ENCODE assay signal across 31 cellular contexts in the genomic region with DNA sequence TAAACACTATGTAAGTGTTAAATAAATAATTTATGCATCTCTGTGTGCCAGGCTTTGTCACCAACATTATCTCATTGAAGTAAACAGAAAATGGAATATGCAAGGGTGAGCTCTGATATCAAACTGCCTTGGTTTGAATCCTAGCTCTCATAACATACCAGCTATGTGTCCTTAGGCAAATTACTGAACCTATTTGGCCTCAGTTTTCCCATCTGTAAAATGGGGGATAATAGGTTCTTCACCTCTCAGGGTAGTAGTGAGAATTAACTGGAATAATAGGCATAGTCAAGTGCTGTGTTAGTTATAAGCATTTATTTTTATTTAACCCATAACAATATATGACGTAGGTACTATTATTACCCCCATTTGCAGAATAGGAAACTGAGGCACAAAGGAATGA.
DNase-seq lines count a peak whose midpoint lies in the region; ATAC-seq, FAIRE-seq and TF ChIP-seq lines count a peak whose summit lies in the region.
"Had no signal": no experiment of that assay in that cellular context is flagged by ENCODE, and none has a peak within 500 bp of the region (broad histone marks: within the 10 kb centered on the region; RNA-seq: fewer than 3 reads in every experiment).

No MANE protein-coding gene starts in this region.

- H3K9ac ChIP-seq in HepG2 (ENCODE audit: insufficient read depth, low read depth, low read length) (no peak overlapping the region), K562 (ENCODE audit: insufficient read depth in 1 of 2, low read depth in 2 of 2, low read length in 2 of 2) (no peak overlapping the region)
- H3K9ac ChIP-seq: BLaER1; BLaER1 treated with 17β-estradiol and CSF1 and Interleukin-3, amounts not matched to agents 10 nM and 100 nM had no signal

- 37% methylated on average over 1 of the region's 1 CpG for WGBS in HepG2 (ENCODE audit: low lambda C conversion rate)
- WGBS in right lobe of liver (ENCODE audit: insufficient coverage, low coverage, low lambda C conversion rate, missing lambda C conversion rate), result 64% methylated on average over 1 of the region's 1 CpG
- WGBS in K562 (ENCODE audit: insufficient coverage, low coverage, missing lambda C conversion rate), result 0% methylated on average over 1 of the region's 1 CpG

- TF ChIP-seq EP300 in HepG2 (IDR thresholded peaks at IDR 0.05; ENCODE audit: low read depth in 2 of 2, low read length in 2 of 2) (no peak), HepG2 (CRISPR knock-in tag; IDR thresholded peaks at IDR 0.05; ENCODE audit: borderline replicate concordance) (no peak), K562 (IDR thresholded peaks at IDR 0.05; ENCODE audit: low read length) (no peak)

- no peak for DNase-seq in HepG2 (ENCODE audit: low spot score)
- no peak for DNase-seq in right lobe of liver
- DNase-seq in K562 (ENCODE audit: extremely low read depth in 1 of 4, low spot score in 3 of 4), result no peak
- DNase-seq: 8988T; ACHN; AML-193; BE2C; C1 segment of cervical spinal cord; Caco-2; Calu3; CD4-positive, alpha-beta memory T cell; CD4-positive, alpha-beta T cell; CD4-positive, CD25-positive, alpha-beta regulatory T cell; CD8-positive, alpha-beta memory T cell; CD8-positive, alpha-beta T cell; COR-L47; DMS 273 treated with DMSO at 0.1 percent for 48 hours; DMS153; DMS53; DMS79; DMS79 treated with DMSO at 0.1 percent for 48 hours; DND-41; EL had no signal

- TF ChIP-seq CTCF in HepG2 (CRISPR knock-in tag; IDR thresholded peaks at IDR 0.05) (no peak), right lobe of liver (IDR thresholded peaks at IDR 0.05) (no peak), K562 (IDR thresholded peaks at IDR 0.05 in 2 of 3, conservative IDR thresholded peaks at IDR 0.05 in 1 of 3; ENCODE audit: insufficient read depth in 2 of 3, low read depth in 1 of 3, low read length in 3 of 3) (no peak)

- no peaks in the 10 kb centered on the region for H3K36me3 ChIP-seq in HepG2 (replicated peaks in 1 of 2; ENCODE audit: control insufficient read depth in 1 of 2, insufficient read depth in 2 of 2, low read length in 2 of 2)
- no peaks in the 10 kb centered on the region for H3K36me3 ChIP-seq in right lobe of liver
- no peaks in the 10 kb centered on the region for H3K36me3 ChIP-seq in K562 (ENCODE audit: control insufficient read depth, insufficient read depth, low read length)
- H3K36me3 ChIP-seq: BE2C; BLaER1; BLaER1 treated with 17β-estradiol and CSF1 and Interleukin-3, amounts not matched to agents 10 nM and 100 nM had no signal

- TF ChIP-seq POLR2A in HepG2 (IDR thresholded peaks at IDR 0.05; ENCODE audit: insufficient read depth in 1 of 2, low read depth in 2 of 2, low read length in 2 of 2) (no peak), right lobe of liver (IDR thresholded peaks at IDR 0.05) (no peak), K562 (conservative IDR thresholded peaks at IDR 0.05) (no peak)

- intact Hi-C loops in HepG2 (cut with micrococcal nuclease; ENCODE audit: unreplicated experiment) (no loop called here), right lobe of liver (cut with DNase I) (no loop called here), K562 (cut with micrococcal nuclease) (no loop called here)

- H2AFZ ChIP-seq in HepG2 (ENCODE audit: low read length) (no peak overlapping the region), K562 (ENCODE audit: low read depth, low read length) (no peak overlapping the region)

- no peaks in the 10 kb centered on the region for H4K20me1 ChIP-seq in HepG2 (ENCODE audit: insufficient read depth, low read length)
- no peaks in the 10 kb centered on the region for H4K20me1 ChIP-seq in K562 (replicated peaks; ENCODE audit: control insufficient read depth, insufficient read depth, low read length)
- H4K20me1 ChIP-seq: BLaER1; BLaER1 treated with 17β-estradiol and CSF1 and Interleukin-3, amounts not matched to agents 10 nM and 100 nM had no signal

- H3K4me1 ChIP-seq in HepG2 (ENCODE audit: insufficient read depth, low read length) (no peaks in the 10 kb centered on the region), right lobe of liver (no peaks in the 10 kb centered on the region), K562 (replicated peaks in 1 of 2; ENCODE audit: control insufficient read depth in 2 of 2, insufficient read depth in 2 of 2, low read length in 2 of 2) (no peaks in the 10 kb centered on the region)
- H3K4me1 ChIP-seq: A549, BE2C, Caco-2 had no signal

- H3K79me2 ChIP-seq in HepG2 (ENCODE audit: insufficient read depth, low read length) (no peaks in the 10 kb centered on the region), K562 (ENCODE audit: control insufficient read depth, insufficient read depth, low read length) (no peaks in the 10 kb centered on the region)

- POLR2A ChIA-PET in HepG2 (lab: Yijun Ruan, JAX), result no interaction called here
- POLR2A ChIA-PET in K562 (lab: Yijun Ruan, JAX), result interaction anchor here (0.6 kb wide), 2 partner anchors 10 to 82 kb away, joined by 3 to 4 read pairs; no protein-coding TSS in a partner anchor

- H3K27me3 ChIP-seq in HepG2 (ENCODE audit: control insufficient read depth in 1 of 2, insufficient read depth in 2 of 2, low read length in 2 of 2) (no peaks in the 10 kb centered on the region), right lobe of liver (no peaks in the 10 kb centered on the region), K562 (ENCODE audit: control insufficient read depth in 2 of 2, insufficient read depth in 2 of 2, low read length in 2 of 2) (no peaks in the 10 kb centered on the region; a peak in 1 of 5 replicates)
- H3K27me3 ChIP-seq: BE2C; BLaER1; BLaER1 treated with 17β-estradiol and CSF1 and Interleukin-3, amounts not matched to agents 10 nM and 100 nM had no signal

- BruUV-seq in HepG2 (replicated peaks; lab: Mats Ljungman, UMichigan) (no TSS peak), K562 (replicated peaks; lab: Mats Ljungman, UMichigan) (no TSS peak)

- in situ Hi-C loops in HepG2 (cut with HindIII; ENCODE audit: extremely low pct_ligation_motif_present, low pct_unique_long_range_greater_than_20kb), result no loop called here
- in situ Hi-C loops in K562 (cut with MboI), result no loop called here

- H3K9me3 ChIP-seq in HepG2 (ENCODE audit: low read length) (no peaks in the 10 kb centered on the region), right lobe of liver (no peaks in the 10 kb centered on the region), K562 (replicated peaks; ENCODE audit: control insufficient read depth, insufficient read depth, low read depth, low read length) (no peaks in the 10 kb centered on the region)
- H3K9me3 ChIP-seq: A549; BE2C; BLaER1; BLaER1 treated with 17β-estradiol and CSF1 and Interleukin-3, amounts not matched to agents 10 nM and 100 nM; Caco-2 had no signal

- ATAC-seq in HepG2, result no peak
- no peak for ATAC-seq in right lobe of liver
- no peak for ATAC-seq in K562
- no peak for ATAC-seq in GM19455 (IDR thresholded peaks at IDR 0.05; ENCODE audit: unreplicated experiment)
- ATAC-seq: A549; CD8-positive, alpha-beta T cell had no signal

- H3K27ac ChIP-seq in HepG2 (ENCODE audit: extremely low read length, insufficient read depth, low read length) (no peak overlapping the region), right lobe of liver (no peak overlapping the region), K562 (ENCODE audit: extremely low read depth, low read depth, low read length) (no peak overlapping the region)
- H3K27ac ChIP-seq: 22Rv1; A549; BLaER1; BLaER1 treated with 17β-estradiol and CSF1 and Interleukin-3, amounts not matched to agents 10 nM and 100 nM; C4-2B had no signal

- H3K4me2 ChIP-seq in HepG2 (ENCODE audit: low read depth, low read length) (no peak overlapping the region), K562 (ENCODE audit: insufficient read depth, low read length) (no peak overlapping the region)
- H3K4me2 ChIP-seq: A549; BLaER1; BLaER1 treated with 17β-estradiol and CSF1 and Interleukin-3, amounts not matched to agents 10 nM and 100 nM had no signal

- TF ChIP-seq RAD21 in HepG2 (CRISPR knock-in tag; IDR thresholded peaks at IDR 0.05) (no peak), K562 (CRISPR knock-in tag; conservative IDR thresholded peaks at IDR 0.05 in 1 of 2, IDR thresholded peaks at IDR 0.05 in 1 of 2) (no peak)

- H3K9me1 ChIP-seq in K562 (ENCODE audit: control insufficient read depth, insufficient read depth, low read length), result no peaks in the 10 kb centered on the region

- H3K4me3 ChIP-seq in HepG2 (replicated peaks in 1 of 3; ENCODE audit: insufficient read depth in 1 of 3, low read depth in 2 of 3, low read length in 3 of 3) (no peak overlapping the region), right lobe of liver (no peak overlapping the region), K562 (no peak overlapping the region)
- H3K4me3 ChIP-seq: A549; BLaER1; BLaER1 treated with 17β-estradiol and CSF1 and Interleukin-3, amounts not matched to agents 10 nM and 100 nM had no signal

- CTCF ChIA-PET in HepG2 (lab: Yijun Ruan, JAX; ENCODE audit: low intra/inter-chr PET ratio, low total read pairs), result no interaction called here
- CTCF ChIA-PET in K562 (lab: Yijun Ruan, JAX; ENCODE audit: low intra/inter-chr PET ratio), result no interaction called here

- FAIRE-seq in HepG2 (lab: Jason Lieb, UNC) (no peak), K562 (lab: Jason Lieb, UNC) (no peak)
- FAIRE-seq: A204.1, A549, D721Med had no signal

TF ChIP-seq in HepG2, 621 proteins besides CTCF, POLR2A, EP300 and RAD21 (continues in another document):
- TF ChIP-seq ZNF709 (CRISPR knock-in tag; IDR thresholded peaks at IDR 0.05), result no peak
- TF ChIP-seq ATM (IDR thresholded peaks at IDR 0.05; ENCODE audit: borderline replicate concordance), result no peak

TF ChIP-seq in K562, 482 proteins besides CTCF, POLR2A, EP300 and RAD21 (continues in another document):
- no peak for TF ChIP-seq RFX1 (IDR thresholded peaks at IDR 0.05)
- TF ChIP-seq HMG20A (CRISPR knock-in tag; conservative IDR thresholded peaks at IDR 0.05), result no peak
- no peak for TF ChIP-seq ZBTB9 (CRISPR knock-in tag; IDR thresholded peaks at IDR 0.05)
- no peak for TF ChIP-seq ZNF431 (CRISPR knock-in tag; IDR thresholded peaks at IDR 0.05)
- TF ChIP-seq ADNP (tag; IDR thresholded peaks at IDR 0.05), result 0 out of 2 replicates have a peak, but pooled peaks have one; percentile 19
- TF ChIP-seq HNRNPK (IDR thresholded peaks at IDR 0.05; ENCODE audit: low read depth, low read length, poor library complexity, severe bottlenecking), result no peak
- no peak for TF ChIP-seq ETV6 (IDR thresholded peaks at IDR 0.05; ENCODE audit: borderline replicate concordance in 1 of 2, low read depth in 2 of 2, low read length in 1 of 2)
- TF ChIP-seq ETV6 (CRISPR knock-in tag; IDR thresholded peaks at IDR 0.05; ENCODE audit: borderline replicate concordance), result no peak

Comparison
In these comparisons a context has a peak if more than half of its experiments do, and no peak if none do; other contexts are left out.
1. Of the 241 proteins assayed by ChIP-seq in both HepG2 and K562: peak only in HepG2: none; only in K562: ADNP; in both: none; in neither: 239; mixed calls (peak in some experiments, not most) for 1.